In genomic region chr2:158817596-158817995, GRCh38 we compare ENCODE assay signal across 28 cellular contexts. TPM values are rescaled to one million over a fixed set of nuclear protein-coding genes. Genes with fewer than 3 reads are reported as not detected.
DNase-seq lines count a peak whose midpoint lies in the region; ATAC-seq and TF ChIP-seq lines count a peak whose summit lies in the region.
"Had no signal": no experiment of that assay in that cellular context is flagged by ENCODE, and none has a peak within 500 bp of the region (broad histone marks: within the 10 kb centered on the region; RNA-seq: fewer than 3 reads in every experiment).

No MANE protein-coding gene starts in this region.

- peaks cover 15% of the 10 kb centered on the region for H3K9me3 Mint-ChIP-seq in nephron progenitor cell
- H3K9me3 Mint-ChIP-seq: activated CD4-positive, alpha-beta memory T cell treated with anti-CD3 and anti-CD28 coated beads for 36 hours; central memory CD8-positive, alpha-beta T cell had no signal

- no peaks in the 10 kb centered on the region for H3K36me3 ChIP-seq in effector memory CD4-positive, alpha-beta T cell (ENCODE audit: control insufficient read depth, insufficient read depth, low read length)
- H3K36me3 ChIP-seq: adrenal gland, BLaER1, gastrocnemius medialis, neutrophil, spleen had no signal

- peak overlapping the region; percentile 8 for H3K27ac Mint-ChIP-seq in nephron progenitor cell
- H3K27ac Mint-ChIP-seq: activated CD4-positive, alpha-beta memory T cell treated with anti-CD3 and anti-CD28 coated beads for 36 hours had no signal

- H3K27me3 ChIP-seq in effector memory CD4-positive, alpha-beta T cell (replicated peaks; ENCODE audit: control insufficient read depth, insufficient read depth, low read length, poor library complexity, severe bottlenecking) = no peaks in the 10 kb centered on the region
- H3K27me3 ChIP-seq: adrenal gland, BLaER1, gastrocnemius medialis, neutrophil had no signal

- H3K9me3 ChIP-seq in effector memory CD4-positive, alpha-beta T cell (ENCODE audit: control insufficient read depth, low read length) = no peaks in the 10 kb centered on the region
- H3K9me3 ChIP-seq: adrenal gland, BLaER1, gastrocnemius medialis, neutrophil, spleen had no signal

- DNase-seq in AG10803 (ENCODE audit: low read depth) (peak; percentile 82), M059J (ENCODE audit: low read depth) (peak; percentile 58), dedifferentiated amniotic fluid mesenchymal stem cell (ENCODE audit: extremely low spot score) (peak; percentile 65), nephron progenitor cell (no peak), NCI-H69 (lab: John Stamatoyannopoulos, UW) (no peak)
- no peak for DNase-seq in effector memory CD4-positive, alpha-beta T cell
- DNase-seq: activated CD4-positive, alpha-beta memory T cell treated with anti-CD3 and anti-CD28 coated beads for 36 hours; activated CD4-positive, CD25-positive, alpha-beta regulatory T cell; activated gamma-delta T cell treated with Interleukin-2 at 50 U/mL for 16 hours; DND-41; gastrocnemius medialis; GOT3; KG1; NCI-H1930; spleen; stimulated activated CD4-positive, alpha-beta T cell treated with anti-CD3 and anti-CD28 coated beads, Interleukin-4, amount 100 ng/mL, for 1 hour; stimulated activated naive CD4-positive, alpha-beta T cell had no signal

- no peak for TF ChIP-seq CTCF in AG10803 (conservative IDR thresholded peaks at IDR 0.05; ENCODE audit: low read length)
- no peak for TF ChIP-seq CTCF in nephron progenitor cell (IDR thresholded peaks at IDR 0.05)

- H3K4me3 ChIP-seq in AG10803 (ENCODE audit: low read length) = no peak overlapping the region
- no peak overlapping the region for H3K4me3 ChIP-seq in effector memory CD4-positive, alpha-beta T cell (ENCODE audit: insufficient read depth, low read depth, low read length, poor library complexity, severe bottlenecking)
- H3K4me3 ChIP-seq: adrenal gland, BLaER1, gastrocnemius medialis, lung, spleen had no signal

- no peaks in the 10 kb centered on the region for H3K36me3 Mint-ChIP-seq in nephron progenitor cell (ENCODE audit: low read depth)
- H3K36me3 Mint-ChIP-seq: activated CD4-positive, alpha-beta memory T cell treated with anti-CD3 and anti-CD28 coated beads for 36 hours had no signal

- H3K4me1 ChIP-seq in effector memory CD4-positive, alpha-beta T cell (ENCODE audit: control insufficient read depth, insufficient read depth, low read length, poor library complexity, severe bottlenecking) = no peaks in the 10 kb centered on the region
- H3K4me1 ChIP-seq: BLaER1, gastrocnemius medialis, spleen had no signal

- ATAC-seq in HG02970 (IDR thresholded peaks at IDR 0.05; ENCODE audit: low FRiP score, unreplicated experiment) (no peak), HG02852 (IDR thresholded peaks at IDR 0.05; ENCODE audit: unreplicated experiment) (no peak)
- ATAC-seq: gastrocnemius medialis, Right ventricle myocardium inferior had no signal

- H3K27me3 Mint-ChIP-seq in nephron progenitor cell (ENCODE audit: low read depth, poor library complexity) = peaks cover 12% of the 10 kb centered on the region

- H3K27ac ChIP-seq in effector memory CD4-positive, alpha-beta T cell (ENCODE audit: insufficient read depth, low read length, poor library complexity, severe bottlenecking) = no peak overlapping the region
- H3K27ac ChIP-seq: adrenal gland, BLaER1, epithelial cell of prostate, gastrocnemius medialis, neutrophil, spleen had no signal

- H3K4me1 Mint-ChIP-seq in nephron progenitor cell = peaks cover 81% of the 10 kb centered on the region
- H3K4me1 Mint-ChIP-seq: central memory CD8-positive, alpha-beta T cell had no signal

- H3K4me3 Mint-ChIP-seq in nephron progenitor cell = no peak overlapping the region
- H3K4me3 Mint-ChIP-seq: activated CD4-positive, alpha-beta memory T cell treated with anti-CD3 and anti-CD28 coated beads for 36 hours; central memory CD8-positive, alpha-beta T cell had no signal

RNA-seq across cellular contexts. Expression of gene DAPL1, which starts 22.5 kb away (rescaled TPM):
- total RNA-seq in M059J (2014; rRNA removed; shearing (Covaris generic)) = 2.2 TPM in 1 of 2 replicates, not detected in the other
- total RNA-seq: activated CD4-positive, alpha-beta memory T cell treated with anti-CD3 and anti-CD28 coated beads for 36 hours; gastrocnemius medialis; lung; mucosa of gallbladder; OCI-LY7; Right ventricle myocardium inferior had no signal

Comparison
In these comparisons a context has a peak if more than half of its experiments do, and no peak if none do; other contexts are left out.
1. DNase-seq: peak in AG10803 (single experiment), M059J (single experiment) and dedifferentiated amniotic fluid mesenchymal stem cell (single experiment); none in nephron progenitor cell (single experiment), NCI-H69 (single experiment) and effector memory CD4-positive, alpha-beta T cell (0 of 3).